ENCODE assay signal across 16 cellular contexts in genomic region chr9:130590305-130590704, GRCh38.
"Had no signal": no experiment of that assay in that cellular context is flagged by ENCODE, and none has a peak within 500 bp of the region (broad histone marks: within the 10 kb centered on the region; RNA-seq: fewer than 3 reads in every experiment).

No MANE protein-coding gene starts in this region.

- H3K4me1 ChIP-seq: uterus had no signal

- H3K4me3 ChIP-seq: tibial artery, uterus had no signal

- H3K27ac Mint-ChIP-seq: activated CD4-positive, alpha-beta memory T cell treated with anti-CD3 and anti-CD28 coated beads, Interleukin-2, amount 10 ng/mL, durations not matched to agents 7 days and 5 days; activated naive CD4-positive, alpha-beta T cell treated with anti-CD3 and anti-CD28 coated beads, Interleukin-2, amount 10 ng/mL, durations not matched to agents 7 days and 5 days; activated T-cell treated with anti-CD3 and anti-CD28 coated beads, Interleukin-2, amount 50 U/mL, for 24 hours; brain; dendritic cell treated with granulocyte-macrophage colony-stimulating factor and Interleukin-4, amounts not matched to agents 40 ng/mL and 50 ng/mL, for 4 days; stimulated activated memory B cell treated with anti-CD40 and anti-IgM and Interleukin-4, amounts not matched to agents 10 μg/mL and 1 μg/mL and 100 μg/mL, for 72 hours had no signal

- DNase-seq: activated CD4-positive, alpha-beta memory T cell treated with anti-CD3 and anti-CD28 coated beads, Interleukin-2, amount 10 ng/mL, durations not matched to agents 7 days and 5 days; activated naive CD4-positive, alpha-beta T cell treated with anti-CD3 and anti-CD28 coated beads, Interleukin-2, amount 10 ng/mL, durations not matched to agents 7 days and 5 days; activated T-cell treated with anti-CD3 and anti-CD28 coated beads, Interleukin-2, amount 50 U/mL, for 24 hours; amniotic stem cell; cerebellar nuclear complex; effector memory CD4-positive, alpha-beta T cell; head of caudate nucleus; mammary epithelial cell; tibial artery; uterus had no signal

- H3K27ac ChIP-seq: tibial artery, uterus, VCaP had no signal

- ATAC-seq: stimulated activated memory B cell treated with anti-CD40 and anti-IgM and Interleukin-4, amounts not matched to agents 10 μg/mL and 1 μg/mL and 100 μg/mL, for 72 hours had no signal

- H3K9me3 ChIP-seq: tibial artery, uterus had no signal

- H3K4me3 Mint-ChIP-seq: activated CD4-positive, alpha-beta memory T cell treated with anti-CD3 and anti-CD28 coated beads, Interleukin-2, amount 10 ng/mL, durations not matched to agents 7 days and 5 days; activated naive CD4-positive, alpha-beta T cell treated with anti-CD3 and anti-CD28 coated beads, Interleukin-2, amount 10 ng/mL, durations not matched to agents 7 days and 5 days; activated T-cell treated with anti-CD3 and anti-CD28 coated beads, Interleukin-2, amount 50 U/mL, for 24 hours; brain; dendritic cell treated with granulocyte-macrophage colony-stimulating factor and Interleukin-4, amounts not matched to agents 40 ng/mL and 50 ng/mL, for 4 days; neural crest cell; stimulated activated memory B cell treated with anti-CD40 and anti-IgM and Interleukin-4, amounts not matched to agents 10 μg/mL and 1 μg/mL and 100 μg/mL, for 72 hours had no signal

- H3K27me3 ChIP-seq: tibial artery, uterus had no signal

- FAIRE-seq: frontal cortex had no signal

- H3K27me3 Mint-ChIP-seq: activated CD4-positive, alpha-beta memory T cell treated with anti-CD3 and anti-CD28 coated beads, Interleukin-2, amount 10 ng/mL, durations not matched to agents 7 days and 5 days; activated naive CD4-positive, alpha-beta T cell treated with anti-CD3 and anti-CD28 coated beads, Interleukin-2, amount 10 ng/mL, durations not matched to agents 7 days and 5 days; activated T-cell treated with anti-CD3 and anti-CD28 coated beads, Interleukin-2, amount 50 U/mL, for 24 hours; brain; dendritic cell treated with granulocyte-macrophage colony-stimulating factor and Interleukin-4, amounts not matched to agents 40 ng/mL and 50 ng/mL, for 4 days; stimulated activated memory B cell treated with anti-CD40 and anti-IgM and Interleukin-4, amounts not matched to agents 10 μg/mL and 1 μg/mL and 100 μg/mL, for 72 hours had no signal

- H3K36me3 ChIP-seq: uterus had no signal

- H3K4me1 Mint-ChIP-seq: activated CD4-positive, alpha-beta memory T cell treated with anti-CD3 and anti-CD28 coated beads, Interleukin-2, amount 10 ng/mL, durations not matched to agents 7 days and 5 days; activated naive CD4-positive, alpha-beta T cell treated with anti-CD3 and anti-CD28 coated beads, Interleukin-2, amount 10 ng/mL, durations not matched to agents 7 days and 5 days had no signal

- H3K9me3 Mint-ChIP-seq: activated CD4-positive, alpha-beta memory T cell treated with anti-CD3 and anti-CD28 coated beads, Interleukin-2, amount 10 ng/mL, durations not matched to agents 7 days and 5 days; activated naive CD4-positive, alpha-beta T cell treated with anti-CD3 and anti-CD28 coated beads, Interleukin-2, amount 10 ng/mL, durations not matched to agents 7 days and 5 days; activated T-cell treated with anti-CD3 and anti-CD28 coated beads, Interleukin-2, amount 50 U/mL, for 24 hours; brain; dendritic cell treated with granulocyte-macrophage colony-stimulating factor and Interleukin-4, amounts not matched to agents 40 ng/mL and 50 ng/mL, for 4 days; neural crest cell; stimulated activated memory B cell treated with anti-CD40 and anti-IgM and Interleukin-4, amounts not matched to agents 10 μg/mL and 1 μg/mL and 100 μg/mL, for 72 hours had no signal
